ENCODE assay signal across 1 cellular context in the genomic region with DNA sequence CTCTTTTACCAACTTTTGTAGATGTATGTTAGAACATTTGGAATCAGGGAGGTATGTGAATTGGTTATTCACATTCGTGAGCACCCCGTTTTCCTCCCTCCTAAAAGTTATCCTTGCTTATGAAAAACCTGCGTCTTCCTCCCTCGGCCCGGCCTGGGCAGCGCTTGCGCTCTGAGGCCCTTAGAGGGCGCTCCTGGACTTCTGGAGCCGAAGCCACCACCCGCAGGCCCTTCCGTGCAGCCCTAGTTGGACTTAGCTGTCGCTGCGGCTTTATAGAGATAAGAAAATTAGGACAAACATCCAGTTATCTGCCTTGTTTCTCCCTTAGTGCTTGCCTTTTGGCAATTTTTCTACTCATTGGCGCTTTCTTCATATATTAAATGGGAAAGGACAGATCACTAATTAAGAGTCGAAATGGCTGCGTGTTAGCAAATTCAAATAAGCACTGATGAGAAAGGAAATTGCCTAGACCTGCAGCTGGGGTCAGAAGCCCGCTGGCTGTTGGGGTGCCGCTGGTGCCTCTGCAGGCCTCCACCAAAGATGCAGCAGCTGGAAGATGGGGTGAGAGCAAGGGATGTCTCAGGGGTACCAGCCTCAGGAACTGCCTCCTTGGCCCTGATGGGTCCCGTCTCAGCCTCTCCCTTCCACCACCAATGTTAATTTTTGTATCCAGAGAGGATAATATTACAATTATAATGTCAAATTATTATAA.
A peak's percentile ranks its signal among the peaks of the same experiment; 100 is the strongest.
TF ChIP-seq lines count a peak whose summit lies in the region.

No MANE protein-coding gene starts in this region.

TF ChIP-seq in GM12878, 131 proteins besides CTCF, POLR2A, EP300 and RAD21 (continued from another document):
- TF ChIP-seq, protein P1, sequence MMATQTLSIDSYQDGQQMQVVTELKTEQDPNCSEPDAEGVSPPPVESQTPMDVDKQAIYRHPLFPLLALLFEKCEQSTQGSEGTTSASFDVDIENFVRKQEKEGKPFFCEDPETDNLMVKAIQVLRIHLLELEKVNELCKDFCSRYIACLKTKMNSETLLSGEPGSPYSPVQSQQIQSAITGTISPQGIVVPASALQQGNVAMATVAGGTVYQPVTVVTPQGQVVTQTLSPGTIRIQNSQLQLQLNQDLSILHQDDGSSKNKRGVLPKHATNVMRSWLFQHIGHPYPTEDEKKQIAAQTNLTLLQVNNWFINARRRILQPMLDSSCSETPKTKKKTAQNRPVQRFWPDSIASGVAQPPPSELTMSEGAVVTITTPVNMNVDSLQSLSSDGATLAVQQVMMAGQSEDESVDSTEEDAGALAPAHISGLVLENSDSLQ (IDR thresholded peaks at IDR 0.05), result no peak
- TF ChIP-seq, protein P2, sequence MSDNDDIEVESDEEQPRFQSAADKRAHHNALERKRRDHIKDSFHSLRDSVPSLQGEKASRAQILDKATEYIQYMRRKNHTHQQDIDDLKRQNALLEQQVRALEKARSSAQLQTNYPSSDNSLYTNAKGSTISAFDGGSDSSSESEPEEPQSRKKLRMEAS (IDR thresholded peaks at IDR 0.05; ENCODE audit: low read depth, low read length), result no peak
- TF ChIP-seq YBX1 (IDR thresholded peaks at IDR 0.05) (no peak), YY1 (IDR thresholded peaks at IDR 0.05; ENCODE audit: low read depth, low read length) (peak; percentile 53; the same call in 1 of the 2 replicates), TCF3 (IDR thresholded peaks at IDR 0.05; ENCODE audit: borderline replicate concordance, insufficient read depth, low read depth, low read length) (no peak), SMAD1 (IDR thresholded peaks at IDR 0.05; ENCODE audit: low read depth, partially characterized antibody) (no peak), SMC3 (IDR thresholded peaks at IDR 0.05; ENCODE audit: borderline replicate concordance, low read length) (peak; percentile 79), SUZ12 (IDR thresholded peaks at IDR 0.05; ENCODE audit: unreplicated experiment) (no peak)
- TF ChIP-seq, protein P3, sequence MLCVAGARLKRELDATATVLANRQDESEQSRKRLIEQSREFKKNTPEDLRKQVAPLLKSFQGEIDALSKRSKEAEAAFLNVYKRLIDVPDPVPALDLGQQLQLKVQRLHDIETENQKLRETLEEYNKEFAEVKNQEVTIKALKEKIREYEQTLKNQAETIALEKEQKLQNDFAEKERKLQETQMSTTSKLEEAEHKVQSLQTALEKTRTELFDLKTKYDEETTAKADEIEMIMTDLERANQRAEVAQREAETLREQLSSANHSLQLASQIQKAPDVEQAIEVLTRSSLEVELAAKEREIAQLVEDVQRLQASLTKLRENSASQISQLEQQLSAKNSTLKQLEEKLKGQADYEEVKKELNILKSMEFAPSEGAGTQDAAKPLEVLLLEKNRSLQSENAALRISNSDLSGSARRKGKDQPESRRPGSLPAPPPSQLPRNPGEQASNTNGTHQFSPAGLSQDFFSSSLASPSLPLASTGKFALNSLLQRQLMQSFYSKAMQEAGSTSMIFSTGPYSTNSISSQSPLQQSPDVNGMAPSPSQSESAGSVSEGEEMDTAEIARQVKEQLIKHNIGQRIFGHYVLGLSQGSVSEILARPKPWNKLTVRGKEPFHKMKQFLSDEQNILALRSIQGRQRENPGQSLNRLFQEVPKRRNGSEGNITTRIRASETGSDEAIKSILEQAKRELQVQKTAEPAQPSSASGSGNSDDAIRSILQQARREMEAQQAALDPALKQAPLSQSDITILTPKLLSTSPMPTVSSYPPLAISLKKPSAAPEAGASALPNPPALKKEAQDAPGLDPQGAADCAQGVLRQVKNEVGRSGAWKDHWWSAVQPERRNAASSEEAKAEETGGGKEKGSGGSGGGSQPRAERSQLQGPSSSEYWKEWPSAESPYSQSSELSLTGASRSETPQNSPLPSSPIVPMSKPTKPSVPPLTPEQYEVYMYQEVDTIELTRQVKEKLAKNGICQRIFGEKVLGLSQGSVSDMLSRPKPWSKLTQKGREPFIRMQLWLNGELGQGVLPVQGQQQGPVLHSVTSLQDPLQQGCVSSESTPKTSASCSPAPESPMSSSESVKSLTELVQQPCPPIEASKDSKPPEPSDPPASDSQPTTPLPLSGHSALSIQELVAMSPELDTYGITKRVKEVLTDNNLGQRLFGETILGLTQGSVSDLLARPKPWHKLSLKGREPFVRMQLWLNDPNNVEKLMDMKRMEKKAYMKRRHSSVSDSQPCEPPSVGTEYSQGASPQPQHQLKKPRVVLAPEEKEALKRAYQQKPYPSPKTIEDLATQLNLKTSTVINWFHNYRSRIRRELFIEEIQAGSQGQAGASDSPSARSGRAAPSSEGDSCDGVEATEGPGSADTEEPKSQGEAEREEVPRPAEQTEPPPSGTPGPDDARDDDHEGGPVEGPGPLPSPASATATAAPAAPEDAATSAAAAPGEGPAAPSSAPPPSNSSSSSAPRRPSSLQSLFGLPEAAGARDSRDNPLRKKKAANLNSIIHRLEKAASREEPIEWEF (IDR thresholded peaks at IDR 0.05; ENCODE audit: insufficient replicate concordance, low read depth, low read length), result no peak
